8 cellular contexts compared by ENCODE assay signal in genomic region chr3:169812124-169812843, GRCh38. TPM values are rescaled to one million over a fixed set of nuclear protein-coding genes. Genes with fewer than 3 reads are reported as not detected.
A peak's percentile ranks its signal among the peaks of the same experiment; 100 is the strongest.
DNase-seq lines count a peak whose midpoint lies in the region; ATAC-seq and TF ChIP-seq lines count a peak whose summit lies in the region.

No MANE protein-coding gene starts in this region.

- no peaks in the 10 kb centered on the region for H3K36me3 ChIP-seq in esophagus (ENCODE audit: control insufficient read depth in 2 of 2, insufficient read depth in 2 of 2, low read length in 1 of 2)
- no peaks in the 10 kb centered on the region for H3K36me3 ChIP-seq in mucosa of rectum (ENCODE audit: control insufficient read depth in 2 of 2, insufficient read depth in 2 of 2, low read length in 2 of 2)

- 0 out of 2 replicates have a peak, but pooled peaks have one; percentile 3 for TF ChIP-seq CTCF in 22Rv1 (IDR thresholded peaks at IDR 0.05)

- H3K27me3 ChIP-seq in esophagus (ENCODE audit: control insufficient read depth in 1 of 2, insufficient read depth in 2 of 2, low read length in 2 of 2): no peaks in the 10 kb centered on the region
- H3K27me3 ChIP-seq in mucosa of rectum (ENCODE audit: control insufficient read depth in 2 of 2, insufficient read depth in 2 of 2, low read length in 2 of 2): no peaks in the 10 kb centered on the region

- peak overlapping the region; percentile 57 for H3K27ac ChIP-seq in 22Rv1
- peak overlapping the region; percentile 22 to 42 for H3K27ac ChIP-seq in esophagus (ENCODE audit: low read depth in 2 of 2, low read length in 1 of 2)
- peak overlapping the region; percentile 53 to 57 for H3K27ac ChIP-seq in mucosa of rectum (ENCODE audit: low read depth in 2 of 2, low read length in 2 of 2)

- peak; percentile 76 for DNase-seq in NCI-H2227 (lab: John Stamatoyannopoulos, UW; ENCODE audit: unreplicated experiment)
- DNase-seq in activated CD8-positive, alpha-beta memory T cell treated with anti-CD3 and anti-CD28 coated beads, Interleukin-2, amount 50 U/mL, for 48 hours: peak; percentile 84
- peak; percentile 36 for DNase-seq in stimulated activated CD8-positive, alpha-beta memory T cell treated with anti-CD3 and anti-CD28 coated beads, Interleukin-4, amount 100 ng/mL, for 24 hours (ENCODE audit: low read depth)

- WGBS in esophagus, 2 donors: 1 to 2% methylated on average over 51 to 59 of the region's 59 CpGs

- ATAC-seq in GM18511 (IDR thresholded peaks at IDR 0.05; ENCODE audit: unreplicated experiment): peak; percentile 58
- peak; percentile 71 for ATAC-seq in HG03045 (IDR thresholded peaks at IDR 0.05; ENCODE audit: unreplicated experiment)

- peak overlapping the region; percentile 44 to 72 for H3K9ac ChIP-seq in mucosa of rectum (ENCODE audit: low read depth in 1 of 2, low read length in 2 of 2)

- H3K9me3 ChIP-seq in esophagus (ENCODE audit: control insufficient read depth in 2 of 2, insufficient read depth in 1 of 2, low read depth in 1 of 2, low read length in 1 of 2): no peaks in the 10 kb centered on the region
- H3K9me3 ChIP-seq in mucosa of rectum (ENCODE audit: control insufficient read depth in 2 of 2, low read length in 2 of 2): no peaks in the 10 kb centered on the region

- H3K4me1 ChIP-seq in esophagus (ENCODE audit: control insufficient read depth in 2 of 2, insufficient read depth in 2 of 2, low read length in 1 of 2) (peaks cover 0 to 5% of the 10 kb centered on the region in 2 donors), mucosa of rectum (ENCODE audit: control insufficient read depth in 2 of 2, insufficient read depth in 2 of 2, low read length in 2 of 2) (peaks cover 3 to 10% of the 10 kb centered on the region in 2 donors)

- H3K4me3 ChIP-seq in esophagus (ENCODE audit: low read depth in 1 of 2, low read length in 2 of 2) (peak overlapping the region; percentile 51 to 58), mucosa of rectum (ENCODE audit: low read length in 2 of 2) (peak overlapping the region; percentile 60 to 73)

RNA-seq across cellular contexts. Expression of gene LRRIQ4, which starts 0.4 kb away (rescaled TPM):
- not detected for polyA plus RNA-seq in esophagus

RNA-seq across cellular contexts. Expression of gene LRRC34, which starts 0.4 kb away (rescaled TPM):
- polyA plus RNA-seq in esophagus: under 1 TPM; 0.20 to 0.27 TPM

RNA-seq across cellular contexts. Expression of gene MYNN, which starts 39.1 kb away (rescaled TPM):
- polyA plus RNA-seq in esophagus: 1 to 10 TPM; 5.8 to 6.5 TPM

RNA-seq across cellular contexts. Expression of gene ACTRT3, which starts 42.9 kb away (rescaled TPM):
- polyA plus RNA-seq in esophagus: 1 to 10 TPM in 1 of 2 donors, under 1 TPM in 1; 0.31 to 1.1 TPM

RNA-seq across cellular contexts. Expression of gene TERC, which starts 47.4 kb away (rescaled TPM):
- polyA plus RNA-seq in esophagus: under 1 TPM; 0.14 to 0.59 TPM

Comparison
In these comparisons a context has a peak if more than half of its experiments do, and no peak if none do; other contexts are left out.
1. Peak in every context shown above with its lines: DNase-seq, ATAC-seq, H3K4me3 ChIP-seq and H3K27ac ChIP-seq.